ENCODE assay signal across 8 cellular contexts in the genomic region with DNA sequence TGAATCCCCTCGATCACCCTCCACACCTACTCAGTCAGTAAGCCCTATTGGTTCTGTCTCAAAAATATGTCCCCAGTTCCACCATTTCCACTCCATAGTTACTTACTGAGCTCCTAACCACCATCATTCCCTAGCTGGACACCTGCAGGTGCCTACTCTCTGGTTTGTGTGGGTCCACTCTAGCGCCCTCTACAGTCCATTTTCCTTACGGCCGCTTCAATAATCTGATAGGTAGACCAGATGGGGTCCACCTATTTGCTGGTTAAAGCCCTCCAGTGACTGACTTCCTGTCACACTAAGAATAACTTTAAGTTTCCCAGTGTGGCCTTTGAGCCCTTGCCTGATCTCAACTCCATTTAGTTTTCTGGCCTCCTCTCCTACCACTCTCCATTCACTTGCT.
DNase-seq lines count a peak whose midpoint lies in the region; ATAC-seq and TF ChIP-seq lines count a peak whose summit lies in the region.

No MANE protein-coding gene starts in this region.

- peak; percentile 57 for TF ChIP-seq CTCF in 22Rv1 (IDR thresholded peaks at IDR 0.05)
- peak; percentile 23; the same call in 1 of the 2 replicates for TF ChIP-seq CTCF in GM12874 (IDR thresholded peaks at IDR 0.05; ENCODE audit: insufficient read depth, low read depth, low read length)
- TF ChIP-seq CTCF in foreskin fibroblast (IDR thresholded peaks at IDR 0.05; ENCODE audit: low read depth, low read length) = peak; percentile 20

- H3K27ac ChIP-seq in 22Rv1 = no peak overlapping the region

- peak; percentile 33 for DNase-seq in RPMI8226
- peak in 1 of 2 donors; percentile 5 for DNase-seq in foreskin fibroblast
- no peak for DNase-seq in putamen (ENCODE audit: low spot score)
- no peak for DNase-seq in activated CD4-positive, alpha-beta T cell treated with anti-CD3 and anti-CD28 coated beads, Interleukin-2, amount 50 U/mL, for 1 hour

- H3K4me3 ChIP-seq in foreskin fibroblast (ENCODE audit: low read depth in 1 of 2, low read length in 2 of 2) = no peak overlapping the region

- ATAC-seq in HG03045 (IDR thresholded peaks at IDR 0.05; ENCODE audit: unreplicated experiment) (no peak), HG03039 (IDR thresholded peaks at IDR 0.05; ENCODE audit: unreplicated experiment) (no peak)
